Comparison of ENCODE assay signal across 1 cellular context in genomic region chr3:32842987-32843386, GRCh38.
TF ChIP-seq lines count a peak whose summit lies in the region.

No MANE protein-coding gene starts in this region.

TF ChIP-seq in H1, 55 proteins besides CTCF, POLR2A, EP300 and RAD21:
- TF ChIP-seq SP1 (IDR thresholded peaks at IDR 0.05; ENCODE audit: low read depth, low read length): 0 out of 2 replicates have a peak, but pooled peaks have one; percentile 22
- no peak for TF ChIP-seq CHD2 (IDR thresholded peaks at IDR 0.05; ENCODE audit: low read length)
- TF ChIP-seq POLR2AphosphoS5 (IDR thresholded peaks at IDR 0.05; ENCODE audit: low read depth, low read length): peak; percentile 75; the same call in 1 of the 2 replicates
